16 cellular contexts compared by ENCODE assay signal in the genomic region with DNA sequence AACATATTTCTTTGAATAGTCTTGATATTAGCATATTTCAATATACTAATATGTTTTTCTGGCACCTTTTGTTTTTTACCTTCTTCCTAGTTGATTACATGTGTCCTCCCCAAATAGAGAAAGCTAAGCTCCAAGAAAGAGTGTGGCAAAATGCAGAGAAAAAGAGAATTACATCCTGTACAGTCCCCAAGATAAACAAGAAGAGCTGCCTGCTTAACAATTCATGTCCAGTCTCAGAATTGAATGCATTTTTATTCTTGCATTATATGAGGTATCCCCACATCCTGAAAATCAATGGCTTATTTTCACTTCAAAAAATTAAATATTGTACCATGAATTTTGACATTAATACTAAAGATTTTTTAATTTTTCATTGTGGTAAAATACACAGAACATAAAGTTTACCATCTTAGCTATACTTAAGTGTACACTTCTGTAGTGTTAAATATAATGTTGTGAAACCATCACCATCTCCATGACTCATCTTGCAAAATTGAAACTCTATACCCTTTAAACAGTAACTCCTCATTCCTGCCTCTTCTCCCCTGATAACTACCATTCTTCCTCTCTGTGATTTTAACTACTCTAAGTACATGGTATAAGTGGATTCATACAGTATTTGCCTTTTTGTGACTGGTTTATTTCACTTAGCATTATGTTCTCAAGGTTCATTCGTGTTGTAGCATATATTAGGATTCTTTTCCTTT.
DNase-seq lines count a peak whose midpoint lies in the region; ATAC-seq and TF ChIP-seq lines count a peak whose summit lies in the region.
"Had no signal": no experiment of that assay in that cellular context is flagged by ENCODE, and none has a peak within 500 bp of the region (broad histone marks: within the 10 kb centered on the region; RNA-seq: fewer than 3 reads in every experiment).

No MANE protein-coding gene starts in this region.

- ATAC-seq in HG02623 (IDR thresholded peaks at IDR 0.05; ENCODE audit: unreplicated experiment) (no peak), GM21737 (IDR thresholded peaks at IDR 0.05; ENCODE audit: unreplicated experiment) (no peak)
- ATAC-seq: activated T-helper 17 cell treated with anti-CD3 and anti-CD28 coated beads, Interleukin-2, amount 50 U/mL, for 72 hours; GM23338 had no signal

- H3K4me3 ChIP-seq in AG04449 (ENCODE audit: low read depth, low read length) (no peak overlapping the region), fibroblast of pulmonary artery (replicated peaks; ENCODE audit: low read depth, low read length) (no peak overlapping the region)
- H3K4me3 ChIP-seq: GM23338, prostate gland, thyroid gland had no signal

- TF ChIP-seq CTCF in AG04449 (IDR thresholded peaks at IDR 0.05; ENCODE audit: insufficient read depth, low read length, missing control alignments) (no peak), fibroblast of pulmonary artery (IDR thresholded peaks at IDR 0.05; ENCODE audit: low read length, missing control alignments) (no peak)

- DNase-seq in AG04449 (ENCODE audit: low read depth, low spot score) (peak; percentile 26), HCEC 1CT (peak; percentile 76), RPMI7951 (ENCODE audit: low read depth) (peak; percentile 34), fibroblast of pulmonary artery (ENCODE audit: low read depth) (peak; percentile 75), SK-N-DZ (ENCODE audit: low spot score) (no peak), T-helper 2 cell (no peak)
- DNase-seq: activated CD4-positive, alpha-beta T cell treated with anti-CD3 and anti-CD28 coated beads, Interleukin-2, amount 50 U/mL, for 4 hours; DMS 273 treated with DMSO at 0.1 percent for 48 hours; NCI-H1092 treated with DMSO at 0.1 percent for 48 hours; NCI-H446 treated with DMSO at 0.1 percent for 48 hours; thyroid gland had no signal

- CTCF ChIA-PET in AG04449 (lab: Yijun Ruan, JAX), result no interaction called here

- POLR2A ChIA-PET in AG04449 (lab: Yijun Ruan, JAX), result no interaction called here

Comparison
In these comparisons a context has a peak if more than half of its experiments do, and no peak if none do; other contexts are left out.
1. DNase-seq: peak in AG04449 (single experiment), HCEC 1CT (single experiment), RPMI7951 (single experiment) and fibroblast of pulmonary artery (single experiment); none in SK-N-DZ (single experiment) and T-helper 2 cell (0 of 5).